8 cellular contexts compared by ENCODE assay signal in the genomic region with DNA sequence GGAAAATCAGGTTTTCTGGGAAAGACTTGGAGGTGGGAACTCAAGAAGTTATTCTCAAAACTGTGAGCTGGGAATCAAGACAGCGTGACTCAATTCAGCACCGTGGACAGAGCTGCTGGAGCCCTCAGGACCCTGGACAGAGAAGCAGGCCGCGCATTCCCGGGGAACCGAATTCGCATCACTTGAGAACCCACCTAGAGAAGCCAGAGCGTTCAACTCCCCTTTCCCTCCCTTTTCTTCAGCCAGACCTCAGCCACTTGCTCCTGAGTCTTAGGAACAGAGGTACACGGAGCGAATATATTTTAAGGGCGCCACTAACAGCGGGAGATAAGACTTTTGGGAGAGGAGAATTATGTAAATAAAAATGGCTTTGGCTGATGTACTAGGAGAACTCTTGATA. TPM values are rescaled to one million over a fixed set of nuclear protein-coding genes. Genes with fewer than 3 reads are reported as not detected.
A peak's percentile ranks its signal among the peaks of the same experiment; 100 is the strongest.
DNase-seq lines count a peak whose midpoint lies in the region; ATAC-seq lines count a peak whose summit lies in the region.

No MANE protein-coding gene starts in this region.

- peak in 11 of 14 donors; percentile 2 to 63 (median 31) for DNase-seq in C1 segment of cervical spinal cord (lab: John Stamatoyannopoulos, UW)
- DNase-seq in LHCN-M2 (ENCODE audit: low read depth) = peak; percentile 64
- peak; percentile 80 for DNase-seq in activated CD4-positive, alpha-beta memory T cell treated with anti-CD3 and anti-CD28 coated beads, Interleukin-2, amount 10 ng/mL, durations not matched to agents 7 days and 5 days
- DNase-seq in effector CD8-positive, alpha-beta T cell (lab: John Stamatoyannopoulos, UW) = peak; percentile 75
- peak; percentile 73 to 85 for DNase-seq in memory B cell (ENCODE audit: low spot score in 2 of 2)
- DNase-seq in stimulated activated CD8-positive, alpha-beta memory T cell treated with anti-CD3 and anti-CD28 coated beads, Interleukin-15, amount 100 ng/mL, for 1 hour (ENCODE audit: low read depth) = peak; percentile 70
- DNase-seq in NCI-H1092 (lab: John Stamatoyannopoulos, UW) = no peak

- ATAC-seq in memory B cell (ENCODE audit: low read depth) (peak; percentile 80), GM19397 (IDR thresholded peaks at IDR 0.05; ENCODE audit: unreplicated experiment) (no peak)

- no peak overlapping the region for H3K4me3 Mint-ChIP-seq in activated CD4-positive, alpha-beta memory T cell treated with anti-CD3 and anti-CD28 coated beads, Interleukin-2, amount 10 ng/mL, durations not matched to agents 7 days and 5 days
- H3K4me3 Mint-ChIP-seq in memory B cell = no peak overlapping the region

- POLR2A ChIA-PET in activated CD4-positive, alpha-beta memory T cell treated with anti-CD3 and anti-CD28 coated beads, Interleukin-2, amount 10 ng/mL, durations not matched to agents 7 days and 5 days (lab: Charles Lee) = interaction anchor here (0.7 to 1.0 kb wide), 4 partner anchors 10 to 124 kb away, joined by 3 read pairs; partner anchors contain the start of gene HMGN2

- no peaks in the 10 kb centered on the region for H3K9me3 Mint-ChIP-seq in activated CD4-positive, alpha-beta memory T cell treated with anti-CD3 and anti-CD28 coated beads, Interleukin-2, amount 10 ng/mL, durations not matched to agents 7 days and 5 days
- H3K9me3 Mint-ChIP-seq in memory B cell = no peaks in the 10 kb centered on the region

- CTCF ChIA-PET in activated CD4-positive, alpha-beta memory T cell treated with anti-CD3 and anti-CD28 coated beads, Interleukin-2, amount 10 ng/mL, durations not matched to agents 7 days and 5 days (lab: Charles Lee) = interaction anchor here (5.8 kb wide), 1 partner anchor 9 kb away, joined by 39 read pairs; no protein-coding TSS in a partner anchor

- H3K27me3 Mint-ChIP-seq in activated CD4-positive, alpha-beta memory T cell treated with anti-CD3 and anti-CD28 coated beads, Interleukin-2, amount 10 ng/mL, durations not matched to agents 7 days and 5 days = peaks cover 61% of the 10 kb centered on the region
- peaks cover 37% of the 10 kb centered on the region for H3K27me3 Mint-ChIP-seq in memory B cell

- H3K27ac Mint-ChIP-seq in activated CD4-positive, alpha-beta memory T cell treated with anti-CD3 and anti-CD28 coated beads, Interleukin-2, amount 10 ng/mL, durations not matched to agents 7 days and 5 days = no peak overlapping the region
- no peak overlapping the region for H3K27ac Mint-ChIP-seq in memory B cell

- peaks cover 17% of the 10 kb centered on the region for H3K4me1 Mint-ChIP-seq in activated CD4-positive, alpha-beta memory T cell treated with anti-CD3 and anti-CD28 coated beads, Interleukin-2, amount 10 ng/mL, durations not matched to agents 7 days and 5 days
- H3K4me1 Mint-ChIP-seq in memory B cell = peaks cover 10% of the 10 kb centered on the region

- H3K36me3 Mint-ChIP-seq in activated CD4-positive, alpha-beta memory T cell treated with anti-CD3 and anti-CD28 coated beads, Interleukin-2, amount 10 ng/mL, durations not matched to agents 7 days and 5 days (ENCODE audit: low read depth) = no peaks in the 10 kb centered on the region
- H3K36me3 Mint-ChIP-seq in memory B cell = no peaks in the 10 kb centered on the region

RNA-seq across cellular contexts. Expression of gene LIN28A, which starts 2.0 kb away (rescaled TPM):
- total RNA-seq in LHCN-M2 (2014; rRNA removed) = under 0.01 TPM in 1 of 2 replicates, not detected in the other
- polyA plus RNA-seq in LHCN-M2 (2012) = not detected
- total RNA-seq in activated CD4-positive, alpha-beta memory T cell treated with anti-CD3 and anti-CD28 coated beads, Interleukin-2, amount 10 ng/mL, durations not matched to agents 7 days and 5 days = not detected

RNA-seq across cellular contexts. Expression of gene DHDDS, which starts 23.5 kb away (rescaled TPM):
- total RNA-seq in LHCN-M2 (2014; rRNA removed) = 46.7 and 52.2 TPM in 2 replicates
- 51.2 TPM for polyA plus RNA-seq in LHCN-M2 (2012)
- 10 to 100 TPM; 49.7 to 52.3 TPM for total RNA-seq in activated CD4-positive, alpha-beta memory T cell treated with anti-CD3 and anti-CD28 coated beads, Interleukin-2, amount 10 ng/mL, durations not matched to agents 7 days and 5 days

RNA-seq across cellular contexts. Expression of gene ZNF683, which starts 36.1 kb away (rescaled TPM):
- total RNA-seq in LHCN-M2 (2014; rRNA removed) = not detected in 2 replicates
- polyA plus RNA-seq in LHCN-M2 (2012) = not detected
- under 1 TPM in 1 of 2 experiments, not detected in 1; 0.18 TPM for total RNA-seq in activated CD4-positive, alpha-beta memory T cell treated with anti-CD3 and anti-CD28 coated beads, Interleukin-2, amount 10 ng/mL, durations not matched to agents 7 days and 5 days

RNA-seq across cellular contexts. Expression of gene CRYBG2, which starts 54.7 kb away (rescaled TPM):
- not detected in 2 replicates for total RNA-seq in LHCN-M2 (2014; rRNA removed)
- not detected for polyA plus RNA-seq in LHCN-M2 (2012)
- total RNA-seq in activated CD4-positive, alpha-beta memory T cell treated with anti-CD3 and anti-CD28 coated beads, Interleukin-2, amount 10 ng/mL, durations not matched to agents 7 days and 5 days = 1 to 10 TPM; 1.9 to 4.3 TPM
